ENCODE assay signal across 16 cellular contexts in genomic region chr9:121179930-121180681, GRCh38. TPM values are rescaled to one million over a fixed set of nuclear protein-coding genes. Genes with fewer than 3 reads are reported as not detected.
DNase-seq lines count a peak whose midpoint lies in the region; ATAC-seq, FAIRE-seq and TF ChIP-seq lines count a peak whose summit lies in the region.
"Had no signal": no experiment of that assay in that cellular context is flagged by ENCODE, and none has a peak within 500 bp of the region (broad histone marks: within the 10 kb centered on the region; RNA-seq: fewer than 3 reads in every experiment).

No MANE protein-coding gene starts in this region.

- POLR2A ChIA-PET in HepG2 (lab: Yijun Ruan, JAX) = interaction anchor here (1.2 kb wide), 1 partner anchor 22 kb away, joined by 4 read pairs; the partner anchor contains the start of gene RAB14

- no peak for ATAC-seq in stimulated activated naive CD8-positive, alpha-beta T cell treated with anti-CD3 and anti-CD28 coated beads, Interleukin-15, amount 100 ng/mL, for 72 hours
- no peak for ATAC-seq in stimulated activated naive CD8-positive, alpha-beta T cell treated with anti-CD3 and anti-CD28 coated beads, Interleukin-15, Interleukin-2, amounts not matched to agents 100 U/mL and 50 U/mL, for 24 hours
- ATAC-seq in HepG2 (no peak), gastroesophageal sphincter (no peak)
- no peak for ATAC-seq in activated CD4-positive, CD25-positive, alpha-beta regulatory T cell treated with anti-CD3 and anti-CD28 coated beads, Interleukin-2, amount 50 U/mL, for 24 hours
- ATAC-seq: left cardiac atrium had no signal

- TF ChIP-seq RAD21 in HepG2 (CRISPR knock-in tag; IDR thresholded peaks at IDR 0.05) = no peak

- TF ChIP-seq CTCF in HepG2 (CRISPR knock-in tag; IDR thresholded peaks at IDR 0.05) (no peak), gastroesophageal sphincter (IDR thresholded peaks at IDR 0.05) (no peak), MM.1S (IDR thresholded peaks at IDR 0.05; ENCODE audit: low read length) (no peak)

- no peaks in the 10 kb centered on the region for H3F3A ChIP-seq in MM.1S (ENCODE audit: insufficient read depth, low read length)

- H3K27ac ChIP-seq in HepG2 (ENCODE audit: extremely low read length, insufficient read depth, low read length) (peak overlapping the region; percentile 31), gastroesophageal sphincter (peak overlapping the region in 1 of 4 donors; percentile 2), MM.1S (ENCODE audit: low read length) (no peak overlapping the region)
- H3K27ac ChIP-seq: BLaER1 treated with 17β-estradiol and CSF1 and Interleukin-3, amounts not matched to agents 10 nM and 100 nM; parathyroid adenoma; thyroid gland had no signal

- H3K27ac Mint-ChIP-seq in stimulated activated naive CD8-positive, alpha-beta T cell treated with anti-CD3 and anti-CD28 coated beads, Interleukin-15, amount 100 ng/mL, for 72 hours = peak overlapping the region; percentile 47 to 63

- H4K20me1 ChIP-seq in HepG2 (ENCODE audit: insufficient read depth, low read length) (peaks cover 12% of the 10 kb centered on the region; the same call in 1 of the 2 replicates), MM.1S (ENCODE audit: insufficient read depth, low read length) (no peaks in the 10 kb centered on the region; the same call in 1 of the 2 replicates)

- in situ Hi-C loops in HepG2 (cut with HindIII; ENCODE audit: extremely low pct_ligation_motif_present, low pct_unique_long_range_greater_than_20kb) = no loop called here

- H3K27me3 ChIP-seq in HepG2 (ENCODE audit: control insufficient read depth in 1 of 2, insufficient read depth in 2 of 2, low read length in 2 of 2) (no peaks in the 10 kb centered on the region), gastroesophageal sphincter (no peaks in the 10 kb centered on the region), MM.1S (replicated peaks; ENCODE audit: insufficient read depth, low read length) (no peaks in the 10 kb centered on the region)
- H3K27me3 ChIP-seq: BLaER1 treated with 17β-estradiol and CSF1 and Interleukin-3, amounts not matched to agents 10 nM and 100 nM; thyroid gland had no signal

- no peaks in the 10 kb centered on the region for H3K27me3 Mint-ChIP-seq in stimulated activated naive CD8-positive, alpha-beta T cell treated with anti-CD3 and anti-CD28 coated beads, Interleukin-15, amount 100 ng/mL, for 72 hours

- H3K4me1 Mint-ChIP-seq in stimulated activated naive CD8-positive, alpha-beta T cell treated with anti-CD3 and anti-CD28 coated beads, Interleukin-15, amount 100 ng/mL, for 72 hours = peaks cover 33% of the 10 kb centered on the region

- WGBS in HepG2 (ENCODE audit: low lambda C conversion rate) = 48% methylated on average over 3 of the region's 3 CpGs
- WGBS in gastroesophageal sphincter (ENCODE audit: low coverage in 1 of 2), 2 donors = 64 to 71% methylated on average over 3 of the region's 3 CpGs

- peaks cover 4 to 8% of the 10 kb centered on the region in 2 experiments; a peak in 3 of 5 replicates for H3K36me3 ChIP-seq in HepG2 (replicated peaks in 1 of 2; ENCODE audit: control insufficient read depth in 1 of 2, insufficient read depth in 2 of 2, low read length in 2 of 2)
- H3K36me3 ChIP-seq in gastroesophageal sphincter = peaks cover 0 to 62% of the 10 kb centered on the region in 2 donors
- peaks cover 10% of the 10 kb centered on the region for H3K36me3 ChIP-seq in MM.1S (replicated peaks; ENCODE audit: insufficient read depth, low read length)

- H3K4me3 Mint-ChIP-seq in stimulated activated naive CD8-positive, alpha-beta T cell treated with anti-CD3 and anti-CD28 coated beads, Interleukin-15, amount 100 ng/mL, for 72 hours = no peak overlapping the region

- no peak overlapping the region for H2AFZ ChIP-seq in HepG2 (ENCODE audit: low read length)
- H2AFZ ChIP-seq in MM.1S (ENCODE audit: low read length) = no peak overlapping the region
- H2AFZ ChIP-seq: parathyroid adenoma had no signal

- peak; percentile 64 for FAIRE-seq in HepG2 (lab: Jason Lieb, UNC)
- FAIRE-seq: endometrium had no signal

- H3K9me3 ChIP-seq in HepG2 (ENCODE audit: low read length) (no peaks in the 10 kb centered on the region), gastroesophageal sphincter (no peaks in the 10 kb centered on the region), MM.1S (replicated peaks; ENCODE audit: insufficient read depth, low read length) (no peaks in the 10 kb centered on the region)
- H3K9me3 ChIP-seq: BLaER1 treated with 17β-estradiol and CSF1 and Interleukin-3, amounts not matched to agents 10 nM and 100 nM; thyroid gland had no signal

- DNase-seq in stimulated activated naive CD8-positive, alpha-beta T cell treated with anti-CD3 and anti-CD28 coated beads, Interleukin-15, amount 100 ng/mL, for 72 hours = no peak
- no peak for DNase-seq in stimulated activated naive CD8-positive, alpha-beta T cell treated with anti-CD3 and anti-CD28 coated beads, Interleukin-15, Interleukin-2, amounts not matched to agents 100 U/mL and 50 U/mL, for 24 hours
- DNase-seq in NCI-H69 (lab: John Stamatoyannopoulos, UW) (peak; percentile 16), HepG2 (ENCODE audit: low spot score) (no peak), MM.1S (no peak)
- DNase-seq: left cardiac atrium; NCI-H1092 treated with DMSO at 0.1 percent for 48 hours; SHP77; stimulated activated CD4-positive, alpha-beta T cell treated with anti-CD3 and anti-CD28 coated beads, Interleukin-4, amount 100 ng/mL, for 24 hours; T-helper 2 cell; thyroid gland had no signal

- no peaks in the 10 kb centered on the region for H3K9me3 Mint-ChIP-seq in stimulated activated naive CD8-positive, alpha-beta T cell treated with anti-CD3 and anti-CD28 coated beads, Interleukin-15, amount 100 ng/mL, for 72 hours

- H3K4me1 ChIP-seq in HepG2 (ENCODE audit: insufficient read depth, low read length) = peaks cover 74% of the 10 kb centered on the region
- peaks cover 0 to 48% (median 13%) of the 10 kb centered on the region in 3 donors for H3K4me1 ChIP-seq in gastroesophageal sphincter
- no peaks in the 10 kb centered on the region for H3K4me1 ChIP-seq in MM.1S (ENCODE audit: low read length)

- no peak overlapping the region for H3K4me3 ChIP-seq in HepG2 (replicated peaks in 1 of 3; ENCODE audit: insufficient read depth in 1 of 3, low read depth in 2 of 3, low read length in 3 of 3)
- H3K4me3 ChIP-seq in gastroesophageal sphincter = no peak overlapping the region
- H3K4me3 ChIP-seq in MM.1S (ENCODE audit: low read length) = no peak overlapping the region
- H3K4me3 ChIP-seq: BLaER1 treated with 17β-estradiol and CSF1 and Interleukin-3, amounts not matched to agents 10 nM and 100 nM; thyroid gland had no signal

- no peak for TF ChIP-seq EP300 in HepG2 (IDR thresholded peaks at IDR 0.05; ENCODE audit: low read depth in 2 of 2, low read length in 2 of 2)
- TF ChIP-seq EP300 in HepG2 (CRISPR knock-in tag; IDR thresholded peaks at IDR 0.05; ENCODE audit: borderline replicate concordance) = no peak
- TF ChIP-seq EP300 in gastroesophageal sphincter (IDR thresholded peaks at IDR 0.05) = no peak

- TSS peak; percentile 23 for BruUV-seq in HepG2 (replicated peaks; lab: Mats Ljungman, UMichigan)

- H3K4me2 ChIP-seq in HepG2 (ENCODE audit: low read depth, low read length) (peak overlapping the region; percentile 35; the same call in 1 of the 2 replicates), MM.1S (ENCODE audit: low read depth, low read length) (no peak overlapping the region)
- H3K4me2 ChIP-seq: BLaER1 treated with 17β-estradiol and CSF1 and Interleukin-3, amounts not matched to agents 10 nM and 100 nM had no signal

- H3K9me2 ChIP-seq in MM.1S (replicated peaks; ENCODE audit: insufficient read depth, low read length) = no peaks in the 10 kb centered on the region

- intact Hi-C loops in HepG2 (cut with micrococcal nuclease; ENCODE audit: unreplicated experiment) = loop anchor here (10.0 kb wide), 1 partner anchor 125 kb away; the partner anchor contains the start of gene C5

- CTCF ChIA-PET in HepG2 (lab: Yijun Ruan, JAX; ENCODE audit: low intra/inter-chr PET ratio, low total read pairs) = no interaction called here

- H3K79me2 ChIP-seq in HepG2 (ENCODE audit: insufficient read depth, low read length) (peaks cover 29% of the 10 kb centered on the region), MM.1S (ENCODE audit: low read length) (peaks cover 25% of the 10 kb centered on the region)
- H3K79me2 ChIP-seq: parathyroid adenoma had no signal

- H3K9ac ChIP-seq in HepG2 (ENCODE audit: insufficient read depth, low read depth, low read length) (no peak overlapping the region), MM.1S (ENCODE audit: low read length) (no peak overlapping the region)
- H3K9ac ChIP-seq: BLaER1 treated with 17β-estradiol and CSF1 and Interleukin-3, amounts not matched to agents 10 nM and 100 nM; parathyroid adenoma had no signal

- TF ChIP-seq POLR2A in HepG2 (IDR thresholded peaks at IDR 0.05; ENCODE audit: insufficient read depth in 1 of 2, low read depth in 2 of 2, low read length in 2 of 2) (no peak), gastroesophageal sphincter (IDR thresholded peaks at IDR 0.05) (no peak)

TF ChIP-seq in HepG2, 621 proteins besides CTCF, POLR2A, EP300 and RAD21 (continues in another document):
- TF ChIP-seq MAFF (IDR thresholded peaks at IDR 0.05; ENCODE audit: low read depth, low read length) = peak; percentile 57

RNA-seq across cellular contexts. Expression of gene RAB14, which starts 21.6 kb away (rescaled TPM):
- total RNA-seq in HepG2 (2016; rRNA removed; fragmentation: Illumina TruSeq; extraction: Trizol) (19.3 and 42.2 TPM in 2 replicates), gastroesophageal sphincter (10 to 100 TPM; 29.7 to 40.2 (median 31.4) TPM)
- total RNA-seq in HepG2 (2016; cell fraction: cytosol; rRNA removed; fragmentation: Illumina TruSeq; extraction: Trizol; ENCODE audit: low read depth) = 2.8 and 4.0 TPM in 2 replicates
- total RNA-seq in HepG2 (2016; cell fraction: insoluble cytoplasmic fraction; rRNA removed; fragmentation: Illumina TruSeq; extraction: Trizol) = 18.4 and 42.0 TPM in 2 replicates
- total RNA-seq in HepG2 (2016; cell fraction: membrane; rRNA removed; fragmentation: Illumina TruSeq; extraction: Trizol) = 18.7 and 20.5 TPM in 2 replicates
- 24.4 and 28.8 TPM in 2 replicates for total RNA-seq in HepG2 (2016; cell fraction: nucleus; rRNA removed; fragmentation: Illumina TruSeq; extraction: Trizol)
- polyA plus RNA-seq in HepG2 (2011; rRNA removed) = 15.3 and 17.4 TPM in 2 replicates
- polyA plus RNA-seq in HepG2 (2011; cell fraction: cytosol; rRNA removed) = 6.4 and 13.9 TPM in 2 replicates
- polyA plus RNA-seq in HepG2 (2011; cell fraction: nucleus; rRNA removed) = 9.5 and 11.9 TPM in 2 replicates
- 31.9 and 33.9 TPM in 2 replicates for polyA plus RNA-seq in HepG2 (2012)
- polyA plus RNA-seq in HepG2 (2016; cell fraction: cytosol; fragmentation: Illumina TruSeq; extraction: Trizol; ENCODE audit: low read depth) = 2.7 and 2.8 TPM in 2 replicates
- polyA plus RNA-seq in HepG2 (2016; cell fraction: insoluble cytoplasmic fraction; fragmentation: Illumina TruSeq; extraction: Trizol; ENCODE audit: low read depth) = 58.3 and 63.3 TPM in 2 replicates
- 12.2 and 12.7 TPM in 2 replicates for polyA plus RNA-seq in HepG2 (2016; cell fraction: membrane; fragmentation: Illumina TruSeq; extraction: Trizol; ENCODE audit: low read depth)
- 39.9 TPM in 2 replicates for polyA plus RNA-seq in HepG2 (2016; cell fraction: nucleus; fragmentation: Illumina TruSeq; extraction: Trizol; ENCODE audit: insufficient read depth, low read depth)
- 8.0 and 11.9 TPM in 2 replicates for polyA minus RNA-seq in HepG2 (2011; rRNA and poly(A)+ RNA removed; ENCODE audit: low replicate concordance)
- 14.1 and 21.2 TPM in 2 replicates for polyA minus RNA-seq in HepG2 (2011; cell fraction: cytosol; rRNA and poly(A)+ RNA removed)
- polyA minus RNA-seq in HepG2 (2011; cell fraction: nucleus; rRNA and poly(A)+ RNA removed) = 18.9 and 25.6 TPM in 2 replicates
